Comparison of ENCODE assay signal across 1 cellular context in the genomic region with DNA sequence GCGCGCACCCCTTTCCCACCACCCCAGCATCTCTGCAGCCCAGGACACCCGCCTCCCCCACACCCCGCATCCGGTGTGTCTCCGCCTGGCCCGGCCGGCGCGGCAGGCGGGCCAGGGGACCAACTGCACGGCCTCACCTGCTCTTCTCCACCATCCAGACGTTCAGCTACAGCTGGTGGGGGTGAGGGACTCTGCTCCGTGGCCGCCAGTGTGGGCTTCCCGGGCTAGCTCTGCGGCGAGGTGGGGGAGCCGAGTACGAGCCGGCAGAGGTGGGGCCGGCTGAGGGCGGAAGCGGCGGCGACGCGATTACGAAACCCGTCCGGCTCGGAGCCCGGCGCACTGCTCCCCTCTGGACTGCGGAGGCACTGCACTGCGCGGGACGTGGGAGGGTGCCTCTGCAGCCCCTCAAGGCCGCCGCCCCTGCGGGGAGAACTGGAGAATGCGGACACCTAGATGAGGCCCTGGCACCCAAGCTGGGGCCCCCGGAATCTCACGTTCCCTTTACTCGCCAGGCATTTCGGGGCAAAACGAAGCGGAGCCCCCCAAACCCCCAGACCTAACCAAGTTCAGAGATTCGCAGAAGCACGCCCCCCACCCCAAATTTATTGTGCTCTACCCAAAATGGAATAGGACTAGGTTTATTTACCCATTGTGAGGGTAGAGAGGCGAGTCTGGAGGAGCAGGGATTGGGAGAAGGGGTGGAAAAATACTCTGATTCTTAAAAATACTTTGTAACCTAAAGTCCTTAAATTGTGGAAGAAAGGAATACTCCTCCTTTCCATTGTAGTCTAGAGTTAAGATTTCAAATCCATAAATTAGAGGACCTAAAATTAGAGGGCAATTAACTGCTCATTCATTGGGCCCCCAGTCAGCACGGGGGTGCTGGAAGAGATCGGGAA.
TF ChIP-seq lines count a peak whose summit lies in the region.

A gene with protein sequence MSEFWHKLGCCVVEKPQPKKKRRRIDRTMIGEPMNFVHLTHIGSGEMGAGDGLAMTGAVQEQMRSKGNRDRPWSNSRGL (minus strand): TSS at position 281 of the 899 bp plus-strand sequence. CDS start 3,892 bp downstream, outside the sequence.

TF ChIP-seq in K562, 482 proteins besides CTCF, POLR2A, EP300 and RAD21 (continued from another document):
- TF ChIP-seq, protein P1, sequence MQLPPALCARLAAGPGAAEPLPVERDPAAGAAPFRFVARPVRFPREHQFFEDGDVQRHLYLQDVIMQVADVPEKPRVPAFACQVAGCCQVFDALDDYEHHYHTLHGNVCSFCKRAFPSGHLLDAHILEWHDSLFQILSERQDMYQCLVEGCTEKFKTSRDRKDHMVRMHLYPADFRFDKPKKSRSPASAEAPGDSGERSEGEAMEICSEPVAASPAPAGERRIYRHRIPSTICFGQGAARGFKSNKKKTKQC (CRISPR knock-in tag; IDR thresholded peaks at IDR 0.05) = 0 out of 2 replicates have a peak, but pooled peaks have one; percentile 65
- TF ChIP-seq NFXL1 (CRISPR knock-in tag; IDR thresholded peaks at IDR 0.05) = no peak
- TF ChIP-seq ASH1L (IDR thresholded peaks at IDR 0.05; ENCODE audit: borderline replicate concordance, low read depth, partially characterized antibody) = no peak
- no peak for TF ChIP-seq NFRKB (IDR thresholded peaks at IDR 0.05; ENCODE audit: low read depth)
- TF ChIP-seq, protein P2, sequence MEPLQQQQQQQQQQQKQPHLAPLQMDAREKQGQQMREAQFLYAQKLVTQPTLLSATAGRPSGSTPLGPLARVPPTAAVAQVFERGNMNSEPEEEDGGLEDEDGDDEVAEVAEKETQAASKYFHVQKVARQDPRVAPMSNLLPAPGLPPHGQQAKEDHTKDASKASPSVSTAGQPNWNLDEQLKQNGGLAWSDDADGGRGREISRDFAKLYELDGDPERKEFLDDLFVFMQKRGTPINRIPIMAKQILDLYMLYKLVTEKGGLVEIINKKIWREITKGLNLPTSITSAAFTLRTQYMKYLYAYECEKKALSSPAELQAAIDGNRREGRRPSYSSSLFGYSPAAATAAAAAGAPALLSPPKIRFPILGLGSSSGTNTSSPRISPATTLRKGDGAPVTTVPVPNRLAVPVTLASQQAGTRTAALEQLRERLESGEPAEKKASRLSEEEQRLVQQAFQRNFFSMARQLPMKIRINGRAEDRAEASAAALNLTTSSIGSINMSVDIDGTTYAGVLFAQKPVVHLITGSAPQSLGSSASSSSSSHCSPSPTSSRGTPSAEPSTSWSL (CRISPR knock-in tag; IDR thresholded peaks at IDR 0.05; ENCODE audit: borderline replicate concordance) = 0 out of 2 replicates have a peak, but pooled peaks have one; percentile 28
- TF ChIP-seq CBX3 (IDR thresholded peaks at IDR 0.05; ENCODE audit: borderline replicate concordance in 1 of 2, low read length in 2 of 2) = no peak
- TF ChIP-seq TEAD4 (IDR thresholded peaks at IDR 0.05; ENCODE audit: low read length) = no peak
- no peak for TF ChIP-seq TEAD4 (CRISPR knock-in tag; IDR thresholded peaks at IDR 0.05; ENCODE audit: borderline replicate concordance)
- TF ChIP-seq, protein P3, sequence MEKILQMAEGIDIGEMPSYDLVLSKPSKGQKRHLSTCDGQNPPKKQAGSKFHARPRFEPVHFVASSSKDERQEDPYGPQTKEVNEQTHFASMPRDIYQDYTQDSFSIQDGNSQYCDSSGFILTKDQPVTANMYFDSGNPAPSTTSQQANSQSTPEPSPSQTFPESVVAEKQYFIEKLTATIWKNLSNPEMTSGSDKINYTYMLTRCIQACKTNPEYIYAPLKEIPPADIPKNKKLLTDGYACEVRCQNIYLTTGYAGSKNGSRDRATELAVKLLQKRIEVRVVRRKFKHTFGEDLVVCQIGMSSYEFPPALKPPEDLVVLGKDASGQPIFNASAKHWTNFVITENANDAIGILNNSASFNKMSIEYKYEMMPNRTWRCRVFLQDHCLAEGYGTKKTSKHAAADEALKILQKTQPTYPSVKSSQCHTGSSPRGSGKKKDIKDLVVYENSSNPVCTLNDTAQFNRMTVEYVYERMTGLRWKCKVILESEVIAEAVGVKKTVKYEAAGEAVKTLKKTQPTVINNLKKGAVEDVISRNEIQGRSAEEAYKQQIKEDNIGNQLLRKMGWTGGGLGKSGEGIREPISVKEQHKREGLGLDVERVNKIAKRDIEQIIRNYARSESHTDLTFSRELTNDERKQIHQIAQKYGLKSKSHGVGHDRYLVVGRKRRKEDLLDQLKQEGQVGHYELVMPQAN (IDR thresholded peaks at IDR 0.05; ENCODE audit: borderline replicate concordance) = peak; percentile 65; the same call in 1 of the 2 replicates
- TF ChIP-seq, protein P4, sequence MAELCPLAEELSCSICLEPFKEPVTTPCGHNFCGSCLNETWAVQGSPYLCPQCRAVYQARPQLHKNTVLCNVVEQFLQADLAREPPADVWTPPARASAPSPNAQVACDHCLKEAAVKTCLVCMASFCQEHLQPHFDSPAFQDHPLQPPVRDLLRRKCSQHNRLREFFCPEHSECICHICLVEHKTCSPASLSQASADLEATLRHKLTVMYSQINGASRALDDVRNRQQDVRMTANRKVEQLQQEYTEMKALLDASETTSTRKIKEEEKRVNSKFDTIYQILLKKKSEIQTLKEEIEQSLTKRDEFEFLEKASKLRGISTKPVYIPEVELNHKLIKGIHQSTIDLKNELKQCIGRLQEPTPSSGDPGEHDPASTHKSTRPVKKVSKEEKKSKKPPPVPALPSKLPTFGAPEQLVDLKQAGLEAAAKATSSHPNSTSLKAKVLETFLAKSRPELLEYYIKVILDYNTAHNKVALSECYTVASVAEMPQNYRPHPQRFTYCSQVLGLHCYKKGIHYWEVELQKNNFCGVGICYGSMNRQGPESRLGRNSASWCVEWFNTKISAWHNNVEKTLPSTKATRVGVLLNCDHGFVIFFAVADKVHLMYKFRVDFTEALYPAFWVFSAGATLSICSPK (IDR thresholded peaks at IDR 0.05; ENCODE audit: borderline replicate concordance) = peak; percentile 65; the same call in 1 of the 2 replicates
